ENCODE assay signal across 18 cellular contexts in genomic region chr4:147591048-147591577, GRCh38. TPM values are rescaled to one million over a fixed set of nuclear protein-coding genes. Genes with fewer than 3 reads are reported as not detected.
A peak's percentile ranks its signal among the peaks of the same experiment; 100 is the strongest.
DNase-seq lines count a peak whose midpoint lies in the region; ATAC-seq, FAIRE-seq and TF ChIP-seq lines count a peak whose summit lies in the region.
"Had no signal": no experiment of that assay in that cellular context is flagged by ENCODE, and none has a peak within 500 bp of the region (broad histone marks: within the 10 kb centered on the region; RNA-seq: fewer than 3 reads in every experiment).

No MANE protein-coding gene starts in this region.

- POLR2A ChIA-PET in PC-3 (lab: Charles Lee; ENCODE audit: unreplicated experiment), result no interaction called here

- H3K27me3 ChIP-seq in PC-3 (ENCODE audit: low read length) (no peaks in the 10 kb centered on the region), bronchial epithelial cell (ENCODE audit: control insufficient read depth, insufficient read depth, low read length) (no peaks in the 10 kb centered on the region), mesendoderm (ENCODE audit: insufficient read depth, low read length, poor library complexity) (no peaks in the 10 kb centered on the region), aorta (ENCODE audit: control insufficient read depth in 1 of 2, insufficient read depth in 2 of 2, low read length in 1 of 2) (no peaks in the 10 kb centered on the region)
- H3K27me3 ChIP-seq: BLaER1, SJSA1 had no signal

- H3K18ac ChIP-seq in mesendoderm (ENCODE audit: low read length), result no peak overlapping the region

- H2AK5ac ChIP-seq in mesendoderm (ENCODE audit: low read length), result no peak overlapping the region

- no peak overlapping the region for H2BK120ac ChIP-seq in mesendoderm (ENCODE audit: low read depth, low read length)

- TF ChIP-seq CTCF in PC-3 (conservative IDR thresholded peaks at IDR 0.05; ENCODE audit: low read depth, low read length) (no peak), bronchial epithelial cell (IDR thresholded peaks at IDR 0.05; ENCODE audit: insufficient read depth, low read length, severe bottlenecking) (no peak)

- no peaks in the 10 kb centered on the region for H4K20me1 ChIP-seq in PC-3 (ENCODE audit: low read length)
- H4K20me1 ChIP-seq: BLaER1 had no signal

- peak; percentile 46 for DNase-seq in EH (ENCODE audit: low read depth)
- DNase-seq in PC-3, result no peak
- peak; percentile 41 for DNase-seq in bronchial epithelial cell (ENCODE audit: low read depth)
- no peak for DNase-seq in mesendoderm
- DNase-seq in stimulated activated CD4-positive, alpha-beta T cell treated with anti-CD3 and anti-CD28 coated beads, Interleukin-4, amount 100 ng/mL, for 4 hours, result no peak
- DNase-seq in aorta, result no peak
- no peak for DNase-seq in NCI-H2171 treated with DMSO at 0.1 percent for 48 hours (lab: John Stamatoyannopoulos, UW)
- no peak for DNase-seq in NCI-H2227 (lab: John Stamatoyannopoulos, UW; ENCODE audit: unreplicated experiment)
- DNase-seq: GF-D8, H7, NCI-H1436, NCI-H2029, NCI-H510A, NCI-H774 had no signal

- intact Hi-C loops in PC-3 (cut with micrococcal nuclease), result no loop called here
- intact Hi-C loops in aorta (cut with DNase I), result loop anchor here (2.0 to 5.0 kb wide), 4 partner anchors 430 to 574 kb away; no protein-coding TSS in a partner anchor

- H2AFZ ChIP-seq in PC-3 (ENCODE audit: low read length), result no peak overlapping the region

- no peak overlapping the region for H4K5ac ChIP-seq in mesendoderm (ENCODE audit: low read length)

- no peak overlapping the region for H2BK15ac ChIP-seq in mesendoderm (replicated peaks; ENCODE audit: low read depth)

- peak overlapping the region; percentile 56 for H4K8ac ChIP-seq in mesendoderm (ENCODE audit: low read depth, low read length)

- no peaks in the 10 kb centered on the region for H3F3A ChIP-seq in PC-3 (ENCODE audit: low read length, unreplicated experiment)

- H3K9me3 ChIP-seq in PC-3 (ENCODE audit: low read length) (no peaks in the 10 kb centered on the region), aorta (ENCODE audit: control insufficient read depth, low read length) (no peaks in the 10 kb centered on the region)
- H3K9me3 ChIP-seq: BLaER1, SJSA1 had no signal

- CTCF ChIA-PET in PC-3 (lab: Charles Lee), result no interaction called here

- H3K79me1 ChIP-seq in mesendoderm (ENCODE audit: low read length), result no peaks in the 10 kb centered on the region

- H3K4me1 ChIP-seq in PC-3 (ENCODE audit: insufficient read depth, low read length) (0 out of 2 replicates have a peak, but pooled peaks cover 7% of the 10 kb centered on the region), mesendoderm (ENCODE audit: control insufficient read depth, low read depth, low read length) (no peaks in the 10 kb centered on the region), aorta (ENCODE audit: control insufficient read depth in 1 of 2, insufficient read depth in 2 of 2, low read length in 2 of 2) (no peaks in the 10 kb centered on the region)
- H3K4me1 ChIP-seq: BLaER1, SJSA1 had no signal

- H3K9ac ChIP-seq in PC-3 (ENCODE audit: low read length) (no peak overlapping the region), mesendoderm (ENCODE audit: low read length) (no peak overlapping the region)
- H3K9ac ChIP-seq: BLaER1 had no signal

- no peak overlapping the region for H3K23ac ChIP-seq in mesendoderm (ENCODE audit: low read length)

- H3K79me2 ChIP-seq in PC-3 (ENCODE audit: low read length), result no peaks in the 10 kb centered on the region
- H3K79me2 ChIP-seq in mesendoderm (ENCODE audit: control insufficient read depth, insufficient read depth, low read length), result no peaks in the 10 kb centered on the region

- ATAC-seq in PC-3, result peak; percentile 40
- no peak for ATAC-seq in aorta (ENCODE audit: low FRiP score)

- no peak overlapping the region for H3K56ac ChIP-seq in mesendoderm (ENCODE audit: low read length)

- no peak overlapping the region for H2BK5ac ChIP-seq in mesendoderm (ENCODE audit: low read length)

- no peaks in the 10 kb centered on the region for H3K9me2 ChIP-seq in PC-3 (replicated peaks; ENCODE audit: low read length)

- no TSS peak for BruUV-seq in PC-3 (replicated peaks; lab: Mats Ljungman, UMichigan)

- no peak for FAIRE-seq in bronchial epithelial cell (lab: Jason Lieb, UNC)
- FAIRE-seq: GM12892 had no signal

- H3K27ac ChIP-seq in PC-3 (ENCODE audit: low read length) (no peak overlapping the region), mesendoderm (ENCODE audit: low read depth, low read length) (no peak overlapping the region), aorta (ENCODE audit: low read depth in 1 of 2, low read length in 2 of 2) (no peak overlapping the region)
- H3K27ac ChIP-seq: BLaER1, RWPE1, SJSA1 had no signal

- H3K4me3 ChIP-seq in PC-3 (ENCODE audit: low read length) (no peak overlapping the region), bronchial epithelial cell (ENCODE audit: low read depth, low read length) (no peak overlapping the region), mesendoderm (ENCODE audit: low read length) (no peak overlapping the region), aorta (ENCODE audit: low read length in 2 of 2) (no peak overlapping the region)
- H3K4me3 ChIP-seq: BLaER1, SJSA1 had no signal

- H3K36me3 ChIP-seq in PC-3 (ENCODE audit: low read depth, low read length), result no peaks in the 10 kb centered on the region
- H3K36me3 ChIP-seq in bronchial epithelial cell (ENCODE audit: control insufficient read depth, insufficient read depth, low read length), result no peaks in the 10 kb centered on the region
- no peaks in the 10 kb centered on the region for H3K36me3 ChIP-seq in mesendoderm (ENCODE audit: control insufficient read depth, insufficient read depth, low read length)
- H3K36me3 ChIP-seq in aorta (ENCODE audit: control insufficient read depth in 1 of 2, insufficient read depth in 2 of 2, low read length in 1 of 2), result no peaks in the 10 kb centered on the region
- H3K36me3 ChIP-seq: BLaER1, SJSA1 had no signal

- no peak overlapping the region for H3K4me2 ChIP-seq in PC-3 (ENCODE audit: low read length)
- no peak overlapping the region for H3K4me2 ChIP-seq in mesendoderm (ENCODE audit: low read length)
- H3K4me2 ChIP-seq: BLaER1 had no signal

- H3K4ac ChIP-seq in mesendoderm (ENCODE audit: low read depth, low read length), result no peak overlapping the region

RNA-seq across cellular contexts. Expression of gene TMEM184C, which starts 26.1 kb away (rescaled TPM):
- total RNA-seq in PC-3 (2014; rRNA removed) (17.5 and 19.8 TPM in 2 replicates), bronchial epithelial cell (34.9 and 51.3 TPM in 2 replicates), aorta (10 to 100 TPM; 23.1 to 23.5 TPM)
- 14.4 TPM for polyA plus RNA-seq in mesendoderm (2013, experiment 1 of 2)
- 14.5 TPM for polyA plus RNA-seq in mesendoderm (2013, experiment 2 of 2)
- polyA plus RNA-seq in aorta, result 10 to 100 TPM; 10.6 to 15.6 TPM

Comparison
In these comparisons a context has a peak if more than half of its experiments do, and no peak if none do; other contexts are left out.
1. DNase-seq: peak in EH (single experiment) and bronchial epithelial cell (single experiment); none in PC-3 (single experiment), mesendoderm (single experiment), stimulated activated CD4-positive, alpha-beta T cell treated with anti-CD3 and anti-CD28 coated beads, Interleukin-4, amount 100 ng/mL, for 4 hours (0 of 2), aorta (0 of 2), NCI-H2171 treated with DMSO at 0.1 percent for 48 hours (single experiment) and NCI-H2227 (single experiment).